In the genomic region with DNA sequence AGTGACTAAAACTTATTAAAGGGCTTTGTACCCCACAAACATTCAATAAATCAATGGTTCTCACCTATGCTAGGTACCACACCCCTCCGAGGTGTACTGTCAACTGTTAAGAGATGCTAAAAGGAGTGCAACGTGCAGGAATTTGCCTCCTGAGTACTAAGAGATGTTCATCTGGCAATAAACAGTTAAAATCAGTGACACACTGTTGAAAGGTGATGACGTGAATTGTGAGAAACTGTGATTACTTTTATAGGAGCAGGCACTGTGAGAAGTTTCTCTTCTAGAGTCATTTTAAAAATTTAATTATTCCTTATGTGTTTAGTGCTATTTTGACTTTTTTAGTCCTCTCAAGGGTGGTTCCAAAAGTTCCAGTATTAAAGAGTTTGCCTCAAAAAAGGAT, we compare ENCODE assay signal across 25 cellular contexts.
"Had no signal": no experiment of that assay in that cellular context is flagged by ENCODE, and none has a peak within 500 bp of the region (broad histone marks: within the 10 kb centered on the region; RNA-seq: fewer than 3 reads in every experiment).

No MANE protein-coding gene starts in this region.

- H3K27me3 Mint-ChIP-seq: activated CD4-positive, alpha-beta T cell treated with anti-CD3 and anti-CD28 coated beads, Interleukin-2, amount 10 ng/mL, durations not matched to agents 7 days and 5 days; activated CD8-positive, alpha-beta memory T cell treated with anti-CD3 and anti-CD28 coated beads, Interleukin-2, amount 10 ng/mL, durations not matched to agents 7 days and 5 days; activated CD8-positive, alpha-beta T cell treated with anti-CD3 and anti-CD28 coated beads for 36 hours had no signal

- H3K9ac ChIP-seq: parathyroid adenoma had no signal

- H2AFZ ChIP-seq: parathyroid adenoma had no signal

- H3K27ac Mint-ChIP-seq: activated CD4-positive, alpha-beta T cell treated with anti-CD3 and anti-CD28 coated beads, Interleukin-2, amount 10 ng/mL, durations not matched to agents 7 days and 5 days; activated CD8-positive, alpha-beta memory T cell treated with anti-CD3 and anti-CD28 coated beads, Interleukin-2, amount 10 ng/mL, durations not matched to agents 7 days and 5 days; activated CD8-positive, alpha-beta T cell treated with anti-CD3 and anti-CD28 coated beads for 36 hours; activated naive CD4-positive, alpha-beta T cell treated with anti-CD3 and anti-CD28 coated beads, Interleukin-2, amount 50 U/mL, for 72 hours; memory B cell had no signal

- H3K9me3 ChIP-seq: ascending aorta, thoracic aorta had no signal

- H3K4me2 ChIP-seq: smooth muscle cell had no signal

- H3K27ac ChIP-seq: brain microvascular endothelial cell, parathyroid adenoma, VCaP had no signal

- ATAC-seq: activated CD4-positive, CD25-positive, alpha-beta regulatory T cell treated with anti-CD3 and anti-CD28 coated beads, Interleukin-2, amount 50 U/mL, for 24 hours; activated CD8-positive, alpha-beta memory T cell treated with anti-CD3 and anti-CD28 coated beads, Interleukin-2, amount 10 ng/mL, durations not matched to agents 7 days and 5 days; activated CD8-positive, alpha-beta T cell treated with anti-CD3 and anti-CD28 coated beads for 36 hours; activated naive CD4-positive, alpha-beta T cell treated with anti-CD3 and anti-CD28 coated beads, Interleukin-2, amount 50 U/mL, for 72 hours; esophagus mucosa; left colon had no signal

- H3K36me3 Mint-ChIP-seq: activated CD8-positive, alpha-beta memory T cell treated with anti-CD3 and anti-CD28 coated beads, Interleukin-2, amount 10 ng/mL, durations not matched to agents 7 days and 5 days; activated naive CD4-positive, alpha-beta T cell treated with anti-CD3 and anti-CD28 coated beads, Interleukin-2, amount 50 U/mL, for 72 hours; memory B cell had no signal

- FAIRE-seq: endothelial cell of umbilical vein, keratinocyte had no signal

- H3K36me3 ChIP-seq: ascending aorta, brain microvascular endothelial cell, heart left ventricle, thoracic aorta had no signal

- H3K4me1 ChIP-seq: parathyroid adenoma had no signal

- H3K4me1 Mint-ChIP-seq: activated CD4-positive, alpha-beta T cell treated with anti-CD3 and anti-CD28 coated beads, Interleukin-2, amount 10 ng/mL, durations not matched to agents 7 days and 5 days; activated CD8-positive, alpha-beta memory T cell treated with anti-CD3 and anti-CD28 coated beads, Interleukin-2, amount 10 ng/mL, durations not matched to agents 7 days and 5 days; memory B cell had no signal

- DNase-seq: activated CD4-positive, alpha-beta T cell treated with anti-CD3 and anti-CD28 coated beads, Interleukin-2, amount 10 ng/mL, durations not matched to agents 7 days and 5 days; activated CD8-positive, alpha-beta memory T cell treated with anti-CD3 and anti-CD28 coated beads, Interleukin-2, amount 10 ng/mL, durations not matched to agents 7 days and 5 days; activated CD8-positive, alpha-beta T cell treated with anti-CD3 and anti-CD28 coated beads for 36 hours; activated gamma-delta T cell treated with Interleukin-2 at 50 U/mL for 16 hours; activated T-cell treated with anti-CD3 and anti-CD28 coated beads for 4 hours; brain microvascular endothelial cell; central memory CD4-positive, alpha-beta T cell; effector memory CD4-positive, alpha-beta T cell; heart left ventricle; left colon; nucleus accumbens; right cardiac atrium; stimulated activated CD4-positive, alpha-beta T cell treated with anti-CD3 and anti-CD28 coated beads, Interleukin-15, amount 100 ng/mL, for 24 hours; stimulated activated naive CD4-positive, alpha-beta T cell had no signal

- H3K9me3 Mint-ChIP-seq: activated CD4-positive, alpha-beta T cell treated with anti-CD3 and anti-CD28 coated beads, Interleukin-2, amount 10 ng/mL, durations not matched to agents 7 days and 5 days; activated CD8-positive, alpha-beta T cell treated with anti-CD3 and anti-CD28 coated beads for 36 hours had no signal

- H3K27me3 ChIP-seq: ascending aorta, brain microvascular endothelial cell, heart left ventricle had no signal

- H3K4me3 Mint-ChIP-seq: activated CD4-positive, alpha-beta T cell treated with anti-CD3 and anti-CD28 coated beads, Interleukin-2, amount 10 ng/mL, durations not matched to agents 7 days and 5 days; activated CD8-positive, alpha-beta memory T cell treated with anti-CD3 and anti-CD28 coated beads, Interleukin-2, amount 10 ng/mL, durations not matched to agents 7 days and 5 days; activated CD8-positive, alpha-beta T cell treated with anti-CD3 and anti-CD28 coated beads for 36 hours; memory B cell had no signal

- H3K4me3 ChIP-seq: ascending aorta, heart left ventricle, smooth muscle cell, thoracic aorta had no signal
